ENCODE assay signal across 19 cellular contexts in genomic region chr1:207361910-207362309, GRCh38.
"Had no signal": no experiment of that assay in that cellular context is flagged by ENCODE, and none has a peak within 500 bp of the region (broad histone marks: within the 10 kb centered on the region; RNA-seq: fewer than 3 reads in every experiment).

No MANE protein-coding gene starts in this region.

- ATAC-seq: activated T-cell treated with anti-CD3 and anti-CD28 coated beads, Interleukin-2, amount 50 U/mL, for 72 hours; sciatic nerve; stimulated activated effector memory CD8-positive, alpha-beta T cell treated with anti-CD3 and anti-CD28 coated beads, Interleukin-12 subunit alpha, Interleukin-12 subunit beta, amount 100 ng/mL, for 72 hours had no signal

- DNase-seq: activated CD4-positive, alpha-beta T cell treated with anti-CD3 and anti-CD28 coated beads for 1 hour; activated effector memory CD4-positive, alpha-beta T cell treated with anti-CD3 and anti-CD28 coated beads, Interleukin-2, amount 50 U/mL, for 16 hours; activated naive CD4-positive, alpha-beta T cell treated with anti-CD3 and anti-CD28 coated beads, Interleukin-2, amount 50 U/mL, for 16 hours; activated T-cell treated with anti-CD3 and anti-CD28 coated beads, Interleukin-2, amount 50 U/mL, for 72 hours; aorta; cerebellar nuclear complex; effector CD8-positive, alpha-beta T cell; left ventricle myocardium inferior; mammary epithelial cell; stimulated activated CD4-positive, alpha-beta T cell treated with anti-CD3 and anti-CD28 coated beads, Interleukin-4, amount 100 ng/mL, for 24 hours; testis; upper lobe of left lung; WERI-Rb-1 had no signal

- H3K27ac ChIP-seq: hepatocyte, left ventricle myocardium inferior, prostate gland, testis, upper lobe of left lung, WERI-Rb-1 had no signal

- H3K27me3 ChIP-seq: hepatocyte, testis, upper lobe of left lung had no signal

- H3K4me1 Mint-ChIP-seq: stimulated activated effector memory CD8-positive, alpha-beta T cell treated with anti-CD3 and anti-CD28 coated beads, Interleukin-12 subunit alpha, Interleukin-12 subunit beta, amount 100 ng/mL, for 72 hours had no signal

- H3K4me3 ChIP-seq: hepatocyte, left ventricle myocardium inferior, prostate gland, smooth muscle cell, testis, upper lobe of left lung had no signal

- H3K9me3 ChIP-seq: left ventricle myocardium inferior, prostate gland, testis, upper lobe of left lung had no signal

- H3K4me3 Mint-ChIP-seq: activated T-cell treated with anti-CD3 and anti-CD28 coated beads, Interleukin-2, amount 50 U/mL, for 72 hours; stimulated activated effector memory CD8-positive, alpha-beta T cell treated with anti-CD3 and anti-CD28 coated beads, Interleukin-12 subunit alpha, Interleukin-12 subunit beta, amount 100 ng/mL, for 72 hours; T-helper 1 cell treated with Interleukin-12 subunit alpha and Interleukin-12 subunit beta and Interleukin-4 antibody, amounts not matched to agents 30 μg/mL and 1 μg/mL, for 36 hours had no signal

- H3K27ac Mint-ChIP-seq: activated T-cell treated with anti-CD3 and anti-CD28 coated beads, Interleukin-2, amount 50 U/mL, for 72 hours; stimulated activated effector memory CD8-positive, alpha-beta T cell treated with anti-CD3 and anti-CD28 coated beads, Interleukin-12 subunit alpha, Interleukin-12 subunit beta, amount 100 ng/mL, for 72 hours; T-helper 1 cell treated with Interleukin-12 subunit alpha and Interleukin-12 subunit beta and Interleukin-4 antibody, amounts not matched to agents 30 μg/mL and 1 μg/mL, for 36 hours had no signal

- H3K9me3 Mint-ChIP-seq: activated T-cell treated with anti-CD3 and anti-CD28 coated beads, Interleukin-2, amount 50 U/mL, for 72 hours; T-helper 1 cell treated with Interleukin-12 subunit alpha and Interleukin-12 subunit beta and Interleukin-4 antibody, amounts not matched to agents 30 μg/mL and 1 μg/mL, for 36 hours had no signal

- H3K4me1 ChIP-seq: left ventricle myocardium inferior, prostate gland, testis, upper lobe of left lung had no signal

- H3K36me3 ChIP-seq: prostate gland, WERI-Rb-1 had no signal
